Comparison of ENCODE assay signal across 20 cellular contexts in genomic region chr1:44848456-44849181, GRCh38. TPM values are rescaled to one million over a fixed set of nuclear protein-coding genes. Genes with fewer than 3 reads are reported as not detected.
DNase-seq lines count a peak whose midpoint lies in the region; ATAC-seq and TF ChIP-seq lines count a peak whose summit lies in the region.
"Had no signal": no experiment of that assay in that cellular context is flagged by ENCODE, and none has a peak within 500 bp of the region (broad histone marks: within the 10 kb centered on the region; RNA-seq: fewer than 3 reads in every experiment).

No MANE protein-coding gene starts in this region.

- ATAC-seq in HG02642 (IDR thresholded peaks at IDR 0.05; ENCODE audit: poor library complexity, unreplicated experiment) (no peak), HG02759 (IDR thresholded peaks at IDR 0.05; ENCODE audit: unreplicated experiment) (no peak)
- ATAC-seq: activated CD8-positive, alpha-beta memory T cell treated with anti-CD3 and anti-CD28 coated beads, Interleukin-2, amount 10 ng/mL, durations not matched to agents 7 days and 5 days; pancreas had no signal

- H3K27ac ChIP-seq in KOPT-K1 (ENCODE audit: low read depth, low read length, poor library complexity, severe bottlenecking) = peak overlapping the region; percentile 41
- H3K27ac ChIP-seq: foreskin keratinocyte, pancreas had no signal

- intact Hi-C loops in Calu3 (cut with micrococcal nuclease; ENCODE audit: unreplicated experiment) = no loop called here

- H3K4me3 Mint-ChIP-seq in Calu3 (ENCODE audit: low read depth, unreplicated experiment) (no peak overlapping the region), nephron (no peak overlapping the region)
- H3K4me3 Mint-ChIP-seq: activated CD8-positive, alpha-beta memory T cell treated with anti-CD3 and anti-CD28 coated beads, Interleukin-2, amount 10 ng/mL, durations not matched to agents 7 days and 5 days had no signal

- H3K27ac Mint-ChIP-seq in Calu3 (ENCODE audit: unreplicated experiment) = no peak overlapping the region
- H3K27ac Mint-ChIP-seq in nephron = peak overlapping the region; percentile 18 to 95 (median 92)
- H3K27ac Mint-ChIP-seq: activated CD8-positive, alpha-beta memory T cell treated with anti-CD3 and anti-CD28 coated beads, Interleukin-2, amount 10 ng/mL, durations not matched to agents 7 days and 5 days had no signal

- H3K9me3 Mint-ChIP-seq in Calu3 (ENCODE audit: low read depth, unreplicated experiment) (no peaks in the 10 kb centered on the region), nephron (no peaks in the 10 kb centered on the region)

- CTCF ChIA-PET in Calu3 (lab: Charles Lee) = interaction anchor here (0.6 to 0.8 kb wide), 4 partner anchors 20 to 455 kb away, joined by 3 to 7 read pairs (median 4); partner anchors contain the start of gene BTBD19

- TF ChIP-seq CTCF in Calu3 (IDR thresholded peaks at IDR 0.05; ENCODE audit: unreplicated experiment) (no peak), fibroblast of pulmonary artery (IDR thresholded peaks at IDR 0.05; ENCODE audit: low read length, missing control alignments) (no peak), nephron (IDR thresholded peaks at IDR 0.05; ENCODE audit: unreplicated experiment in 3 of 3) (no peak)

- H3K4me1 Mint-ChIP-seq in Calu3 (ENCODE audit: low read depth, unreplicated experiment) = peaks cover 17% of the 10 kb centered on the region
- peaks cover 43% of the 10 kb centered on the region for H3K4me1 Mint-ChIP-seq in nephron
- H3K4me1 Mint-ChIP-seq: activated CD8-positive, alpha-beta memory T cell treated with anti-CD3 and anti-CD28 coated beads, Interleukin-2, amount 10 ng/mL, durations not matched to agents 7 days and 5 days had no signal

- H3K27me3 Mint-ChIP-seq in Calu3 (ENCODE audit: unreplicated experiment) (no peaks in the 10 kb centered on the region), nephron (ENCODE audit: low read depth) (peaks cover 4% of the 10 kb centered on the region)

- no peak overlapping the region for H3K4me3 ChIP-seq in fibroblast of pulmonary artery (replicated peaks; ENCODE audit: low read depth, low read length)
- H3K4me3 ChIP-seq: pancreas had no signal

- no TSS peak for BruUV-seq in Calu3 (replicated peaks; lab: Mats Ljungman, UMichigan)

- peaks cover 20% of the 10 kb centered on the region; the same call in 1 of the 2 replicates for H3K36me3 ChIP-seq in KOPT-K1 (ENCODE audit: insufficient read depth, low read length)

- peak; percentile 49 for DNase-seq in Calu3
- peak; percentile 36 for DNase-seq in fibroblast of pulmonary artery (ENCODE audit: low read depth)
- no peak for DNase-seq in activated CD8-positive, alpha-beta memory T cell treated with anti-CD3 and anti-CD28 coated beads, Interleukin-2, amount 50 U/mL, for 4 hours
- DNase-seq in ureter (ENCODE audit: low spot score) = no peak
- DNase-seq: activated CD4-positive, alpha-beta T cell treated with anti-CD3 and anti-CD28 coated beads for 4 hours; activated CD8-positive, alpha-beta memory T cell treated with anti-CD3 and anti-CD28 coated beads, Interleukin-2, amount 10 ng/mL, durations not matched to agents 7 days and 5 days; activated effector memory CD4-positive, alpha-beta T cell treated with anti-CD3 and anti-CD28 coated beads, Interleukin-2, amount 50 U/mL, for 16 hours; Caco-2; GF-D8; NCI-H1436 treated with DMSO at 0.1 percent for 48 hours; NCI-H226; pancreas; stimulated activated CD4-positive, alpha-beta T cell treated with anti-CD3 and anti-CD28 coated beads, Interleukin-2, amount 100 ng/mL, for 48 hours; SW 1271 had no signal

- H3K36me3 Mint-ChIP-seq in Calu3 (ENCODE audit: insufficient read depth, unreplicated experiment) (no peaks in the 10 kb centered on the region), nephron (ENCODE audit: low read depth) (peaks cover 16% of the 10 kb centered on the region)

- H3K9me3 ChIP-seq in KOPT-K1 (ENCODE audit: insufficient read depth, low read length, poor library complexity, severe bottlenecking) = no peaks in the 10 kb centered on the region
- H3K9me3 ChIP-seq: Caco-2, pancreas had no signal

RNA-seq across cellular contexts. Expression of gene PTCH2, which starts 5.6 kb away (rescaled TPM):
- total RNA-seq in Calu3 (2022) (0.76 and 0.78 TPM in 2 replicates), ureter (1.5 TPM)

RNA-seq across cellular contexts. Expression of gene BTBD19, which starts 40.3 kb away (rescaled TPM):
- total RNA-seq in Calu3 (2022) (5.2 and 5.9 TPM in 2 replicates), ureter (8.7 TPM)

RNA-seq across cellular contexts. Expression of gene DYNLT4, which starts 41.5 kb away (rescaled TPM):
- total RNA-seq in Calu3 (2022) (0.66 and 0.69 TPM in 2 replicates), ureter (0.52 TPM)
- total RNA-seq: Caco-2, foreskin keratinocyte, skeletal muscle tissue had no signal

RNA-seq across cellular contexts. Expression of gene PLK3, which starts 48.4 kb away (rescaled TPM):
- total RNA-seq in Calu3 (2022) (15.6 and 17.8 TPM in 2 replicates), ureter (14.4 TPM)

Comparison
In these comparisons a context has a peak if more than half of its experiments do, and no peak if none do; other contexts are left out.
1. DNase-seq: peak in Calu3 (single experiment) and fibroblast of pulmonary artery (single experiment); none in activated CD8-positive, alpha-beta memory T cell treated with anti-CD3 and anti-CD28 coated beads, Interleukin-2, amount 50 U/mL, for 4 hours (single experiment) and ureter (single experiment).